1 cellular context compared by ENCODE assay signal in genomic region chr1:51557168-51557567, GRCh38.
TF ChIP-seq lines count a peak whose summit lies in the region.

No MANE protein-coding gene starts in this region.

TF ChIP-seq in HCT116, 20 proteins besides CTCF, POLR2A, EP300 and RAD21 (continued from another document):
- TF ChIP-seq, protein P1, sequence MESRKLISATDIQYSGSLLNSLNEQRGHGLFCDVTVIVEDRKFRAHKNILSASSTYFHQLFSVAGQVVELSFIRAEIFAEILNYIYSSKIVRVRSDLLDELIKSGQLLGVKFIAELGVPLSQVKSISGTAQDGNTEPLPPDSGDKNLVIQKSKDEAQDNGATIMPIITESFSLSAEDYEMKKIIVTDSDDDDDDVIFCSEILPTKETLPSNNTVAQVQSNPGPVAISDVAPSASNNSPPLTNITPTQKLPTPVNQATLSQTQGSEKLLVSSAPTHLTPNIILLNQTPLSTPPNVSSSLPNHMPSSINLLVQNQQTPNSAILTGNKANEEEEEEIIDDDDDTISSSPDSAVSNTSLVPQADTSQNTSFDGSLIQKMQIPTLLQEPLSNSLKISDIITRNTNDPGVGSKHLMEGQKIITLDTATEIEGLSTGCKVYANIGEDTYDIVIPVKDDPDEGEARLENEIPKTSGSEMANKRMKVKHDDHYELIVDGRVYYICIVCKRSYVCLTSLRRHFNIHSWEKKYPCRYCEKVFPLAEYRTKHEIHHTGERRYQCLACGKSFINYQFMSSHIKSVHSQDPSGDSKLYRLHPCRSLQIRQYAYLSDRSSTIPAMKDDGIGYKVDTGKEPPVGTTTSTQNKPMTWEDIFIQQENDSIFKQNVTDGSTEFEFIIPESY (IDR thresholded peaks at IDR 0.05; ENCODE audit: extremely low read depth, insufficient replicate concordance, low read length), result no peak
- TF ChIP-seq SIN3A (IDR thresholded peaks at IDR 0.05; ENCODE audit: low read depth), result no peak
- TF ChIP-seq EZH2 (IDR thresholded peaks at IDR 0.05), result no peak
- TF ChIP-seq TCF7L2 (IDR thresholded peaks at IDR 0.05; ENCODE audit: borderline replicate concordance, extremely low read depth, insufficient read depth, insufficient read length), result no peak
